In genomic region chr11:13667795-13668101, GRCh38 we compare ENCODE assay signal across 8 cellular contexts. TPM values are rescaled to one million over a fixed set of nuclear protein-coding genes. Genes with fewer than 3 reads are reported as not detected.
DNase-seq lines count a peak whose midpoint lies in the region; ATAC-seq, FAIRE-seq and TF ChIP-seq lines count a peak whose summit lies in the region.

No MANE protein-coding gene starts in this region.

- FAIRE-seq in K562 (lab: Jason Lieb, UNC), result no peak

- ATAC-seq in K562 (no peak), upper lobe of right lung (no peak), GM21360 (IDR thresholded peaks at IDR 0.05; ENCODE audit: unreplicated experiment) (no peak)

- TF ChIP-seq RAD21 in K562 (CRISPR knock-in tag; conservative IDR thresholded peaks at IDR 0.05 in 1 of 2, IDR thresholded peaks at IDR 0.05 in 1 of 2), result no peak

- CTCF ChIA-PET in K562 (lab: Yijun Ruan, JAX; ENCODE audit: low intra/inter-chr PET ratio), result no interaction called here

- peaks cover 6% of the 10 kb centered on the region; the same call in 1 of the 2 replicates for H4K20me1 ChIP-seq in K562 (replicated peaks; ENCODE audit: control insufficient read depth, insufficient read depth, low read length)

- no peak for TF ChIP-seq EP300 in K562 (IDR thresholded peaks at IDR 0.05; ENCODE audit: low read length)

- BruUV-seq in K562 (replicated peaks; lab: Mats Ljungman, UMichigan), result no TSS peak

- in situ Hi-C loops in K562 (cut with MboI), result no loop called here

- H3K4me2 ChIP-seq in K562 (ENCODE audit: insufficient read depth, low read length), result peak overlapping the region; percentile 93

- H3K9me1 ChIP-seq in K562 (ENCODE audit: control insufficient read depth, insufficient read depth, low read length), result no peaks in the 10 kb centered on the region

- peak overlapping the region; percentile 47 to 85; a peak in 3 of 4 replicates for H3K9ac ChIP-seq in K562 (ENCODE audit: insufficient read depth in 1 of 2, low read depth in 2 of 2, low read length in 2 of 2)

- POLR2A ChIA-PET in K562 (lab: Yijun Ruan, JAX), result no interaction called here

- no peak for TF ChIP-seq POLR2A in K562 (conservative IDR thresholded peaks at IDR 0.05)

- intact Hi-C loops in cardiac septum (cut with DNase I) (loop anchor here (2.0 kb wide), 1 partner anchor 205 kb away; the partner anchor contains the start of gene BTBD10), K562 (cut with micrococcal nuclease) (loop anchor here (2.0 to 10.0 kb wide), 2 partner anchors 31 to 203 kb away; partner anchors contain the start of gene BTBD10), upper lobe of right lung (cut with DNase I) (no loop called here)

- peak overlapping the region; percentile 86 for H2AFZ ChIP-seq in K562 (ENCODE audit: low read depth, low read length)

- WGBS in K562 (ENCODE audit: insufficient coverage, low coverage, missing lambda C conversion rate), result 88% methylated on average over 10 of the region's 15 CpGs
- 15 to 34% methylated on average over 5 to 11 of the region's 15 CpGs for WGBS in mesodermal cell (ENCODE audit: insufficient coverage in 2 of 2), 2 experiments

- no peak for DNase-seq in cardiac muscle cell (ENCODE audit: low read depth in 1 of 2, low spot score in 1 of 2)
- no peak for DNase-seq in cardiac septum (ENCODE audit: low spot score)
- DNase-seq in K562 (ENCODE audit: extremely low read depth in 1 of 4, low spot score in 3 of 4), result no peak
- no peak for DNase-seq in upper lobe of right lung
- DNase-seq in C1 segment of cervical spinal cord (lab: John Stamatoyannopoulos, UW), result no peak
- no peak for DNase-seq in pons (ENCODE audit: low spot score)

- H3K27ac ChIP-seq in cardiac muscle cell, result peak overlapping the region; percentile 49
- H3K27ac ChIP-seq in K562 (ENCODE audit: extremely low read depth, low read depth, low read length), result peak overlapping the region; percentile 65
- peak overlapping the region; percentile 43 for H3K27ac ChIP-seq in mesodermal cell (ENCODE audit: low read depth, low read length, severe bottlenecking)
- H3K27ac ChIP-seq in upper lobe of right lung, result peak overlapping the region; percentile 85

- H3K36me3 ChIP-seq in cardiac muscle cell (no peaks in the 10 kb centered on the region), K562 (ENCODE audit: control insufficient read depth, insufficient read depth, low read length) (peaks cover 17% of the 10 kb centered on the region; the same call in 2 of the 3 replicates), mesodermal cell (ENCODE audit: control insufficient read depth, insufficient read depth, low read length) (peaks cover 18% of the 10 kb centered on the region), upper lobe of right lung (no peaks in the 10 kb centered on the region)

- H3K9me3 ChIP-seq in cardiac muscle cell (ENCODE audit: low read depth) (no peaks in the 10 kb centered on the region), K562 (replicated peaks; ENCODE audit: control insufficient read depth, insufficient read depth, low read depth, low read length) (peaks cover 6% of the 10 kb centered on the region; the same call in 1 of the 2 replicates), mesodermal cell (ENCODE audit: control insufficient read depth, low read length) (no peaks in the 10 kb centered on the region), upper lobe of right lung (no peaks in the 10 kb centered on the region)

- H3K4me1 ChIP-seq in cardiac muscle cell (ENCODE audit: low read depth), result peaks cover 3% of the 10 kb centered on the region
- H3K4me1 ChIP-seq in K562 (replicated peaks in 1 of 2; ENCODE audit: control insufficient read depth in 2 of 2, insufficient read depth in 2 of 2, low read length in 2 of 2), result peaks cover 14 to 17% of the 10 kb centered on the region in 2 experiments
- peaks cover 9% of the 10 kb centered on the region for H3K4me1 ChIP-seq in mesodermal cell (ENCODE audit: control insufficient read depth, insufficient read depth, low read length, poor library complexity, severe bottlenecking)
- peaks cover 19% of the 10 kb centered on the region for H3K4me1 ChIP-seq in upper lobe of right lung

- no peaks in the 10 kb centered on the region for H3K27me3 ChIP-seq in cardiac muscle cell
- no peaks in the 10 kb centered on the region for H3K27me3 ChIP-seq in K562 (ENCODE audit: control insufficient read depth in 2 of 2, insufficient read depth in 2 of 2, low read length in 2 of 2)
- H3K27me3 ChIP-seq in upper lobe of right lung, result no peaks in the 10 kb centered on the region

- peaks cover 42% of the 10 kb centered on the region for H3K79me2 ChIP-seq in K562 (ENCODE audit: control insufficient read depth, insufficient read depth, low read length)

- TF ChIP-seq CTCF in cardiac muscle cell (IDR thresholded peaks at IDR 0.05; ENCODE audit: low read depth, low read length), result no peak
- no peak for TF ChIP-seq CTCF in K562 (IDR thresholded peaks at IDR 0.05 in 2 of 3, conservative IDR thresholded peaks at IDR 0.05 in 1 of 3; ENCODE audit: insufficient read depth in 2 of 3, low read depth in 1 of 3, low read length in 3 of 3)
- no peak for TF ChIP-seq CTCF in upper lobe of right lung (IDR thresholded peaks at IDR 0.05)

- peak overlapping the region; percentile 55 for H3K4me3 ChIP-seq in cardiac muscle cell
- H3K4me3 ChIP-seq in K562, result peak overlapping the region; percentile 89
- peak overlapping the region; percentile 96 for H3K4me3 ChIP-seq in mesodermal cell (ENCODE audit: extremely low read depth, insufficient read depth, low read length, poor library complexity, severe bottlenecking)
- H3K4me3 ChIP-seq in upper lobe of right lung, result peak overlapping the region; percentile 80

TF ChIP-seq in K562, 482 proteins besides CTCF, POLR2A, EP300 and RAD21 (continues in another document):
- TF ChIP-seq RBM22 (IDR thresholded peaks at IDR 0.05; ENCODE audit: low read depth, low read length, poor library complexity, severe bottlenecking) (no peak), FOXJ3 (CRISPR knock-in tag; IDR thresholded peaks at IDR 0.05) (no peak), ZSCAN32 (CRISPR knock-in tag; IDR thresholded peaks at IDR 0.05) (no peak), TGIF2 (CRISPR knock-in tag; IDR thresholded peaks at IDR 0.05) (0 out of 2 replicates have a peak, but pooled peaks have one; percentile 16), MBD1 (CRISPR knock-in tag; IDR thresholded peaks at IDR 0.05) (peak; percentile 93), E2F4 (CRISPR knock-in tag; IDR thresholded peaks at IDR 0.05; ENCODE audit: low read depth) (no peak), GATA2 (CRISPR knock-in tag; IDR thresholded peaks at IDR 0.05) (no peak), ZNF311 (CRISPR knock-in tag; IDR thresholded peaks at IDR 0.05) (no peak), ZNF354B (CRISPR knock-in tag; IDR thresholded peaks at IDR 0.05) (no peak), GATAD2A (IDR thresholded peaks at IDR 0.05) (no peak), PRMT5 (CRISPR knock-in tag; IDR thresholded peaks at IDR 0.05) (no peak), CREBBP (IDR thresholded peaks at IDR 0.05; ENCODE audit: low read depth, low read length) (no peak), TCF15 (CRISPR knock-in tag; IDR thresholded peaks at IDR 0.05) (no peak)

RNA-seq across cellular contexts. Expression of gene FAR1, which starts 0.7 kb away (rescaled TPM):
- total RNA-seq in cardiac muscle cell (25.1 and 45.2 TPM in 2 replicates), cardiac septum (40.9 TPM), K562 (2014; rRNA removed) (31.2 and 33.0 TPM in 2 replicates), K562 (2014; rRNA removed; fragmentation: Illumina TruSeq; extraction: Trizol) (63.6 and 80.0 TPM in 2 replicates), K562 (2015; rRNA removed; fragmentation: Illumina TruSeq; extraction: Trizol) (46.8 and 52.6 TPM in 2 replicates), K562 (2021) (62.0 and 63.5 TPM in 2 replicates), upper lobe of right lung (59.7 TPM)
- polyA plus RNA-seq in cardiac muscle cell (25.4 and 27.5 TPM in 2 replicates), K562 (2011; rRNA removed) (73.5 and 88.2 TPM in 2 replicates), K562 (2014; fragmentation: Illumina TruSeq; extraction: Trizol) (61.7 and 67.6 TPM in 2 replicates), K562 (2014; fragmentation: Nextera tagmentation; extraction: Ambion mirVana) (10 to 100 TPM; 17.7 to 23.3 TPM), K562 (2014; rRNA removed) (42.2 and 43.6 TPM in 2 replicates)
- total RNA-seq in K562 (2011; cell fraction: chromatin; rRNA removed; ENCODE audit: low replicate concordance), result 48.0 and 242 TPM in 2 replicates
- 14.3 and 23.7 TPM in 2 replicates for total RNA-seq in K562 (2011; cell fraction: nucleolus; rRNA removed)
- 50.6 and 76.4 TPM in 2 replicates for total RNA-seq in K562 (2011; cell fraction: nucleoplasm; rRNA removed)
- polyA plus RNA-seq in K562 (2011; cell fraction: cytosol; rRNA removed), result 24.8 and 32.3 TPM in 2 replicates
- polyA plus RNA-seq in K562 (2011; cell fraction: nucleus; rRNA removed), result 51.1 and 85.3 TPM in 2 replicates
- polyA plus RNA-seq in K562 (2012), result 35.4 and 39.3 TPM in 2 replicates
- polyA minus RNA-seq in K562 (2011; rRNA and poly(A)+ RNA removed), result 169 and 188 TPM in 2 replicates
- 38.2 and 48.4 TPM in 2 replicates for polyA minus RNA-seq in K562 (2011; cell fraction: cytosol; rRNA and poly(A)+ RNA removed)
- polyA minus RNA-seq in K562 (2011; cell fraction: nucleus; rRNA and poly(A)+ RNA removed), result 47.4 and 115 TPM in 2 replicates
- 43.9 TPM for polyA plus RNA-seq in mesodermal cell (2013, experiment 1 of 2)
- polyA plus RNA-seq in mesodermal cell (2013, experiment 2 of 2), result 37.1 TPM
